Comparison of ENCODE assay signal across 27 cellular contexts in genomic region chr3:55497250-55497649, GRCh38. TPM values are rescaled to one million over a fixed set of nuclear protein-coding genes. Genes with fewer than 3 reads are reported as not detected.
"Had no signal": no experiment of that assay in that cellular context is flagged by ENCODE, and none has a peak within 500 bp of the region (broad histone marks: within the 10 kb centered on the region; RNA-seq: fewer than 3 reads in every experiment).

No MANE protein-coding gene starts in this region.

- DNase-seq: activated CD4-positive, alpha-beta T cell treated with anti-CD3 and anti-CD28 coated beads for 36 hours; activated CD4-positive, alpha-beta T cell treated with anti-CD3 and anti-CD28 coated beads, Interleukin-2, amount 10 ng/mL, durations not matched to agents 7 days and 5 days; activated CD4-positive, alpha-beta T cell treated with anti-CD3 and anti-CD28 coated beads, Interleukin-2, amount 50 U/mL, for 48 hours; activated CD8-positive, alpha-beta T cell treated with anti-CD3 and anti-CD28 coated beads, Interleukin-2, amount 10 ng/mL, durations not matched to agents 7 days and 5 days; activated gamma-delta T cell treated with Interleukin-2 at 50 U/mL for 16 hours; activated naive CD4-positive, alpha-beta T cell treated with anti-CD3 and anti-CD28 coated beads for 36 hours; activated T-cell treated with anti-CD3 and anti-CD28 coated beads, Interleukin-2, amount 50 U/mL, for 24 hours; adrenal gland; central memory CD4-positive, alpha-beta T cell; NCI-H1105 treated with DMSO at 0.1 percent for 48 hours; NCI-H1436; NCI-H1694; NCI-H1930; NCI-H2081 treated with DMSO at 0.1 percent for 48 hours; NCI-H226; NCI-H524 treated with DMSO at 0.1 percent for 48 hours; PC-3; Peyer's patch; RPMI8226; SHP77 treated with DMSO at 0.1 percent for 48 hours; SK-N-SH had no signal

- FAIRE-seq: TTC549 had no signal

- H3K27me3 ChIP-seq: Peyer's patch, SJSA1 had no signal

- H3K4me2 ChIP-seq: KMS-11, SK-N-SH had no signal

- ATAC-seq: activated CD4-positive, alpha-beta T cell treated with anti-CD3 and anti-CD28 coated beads for 36 hours; activated CD4-positive, CD25-positive, alpha-beta regulatory T cell treated with anti-CD3 and anti-CD28 coated beads, Interleukin-2, amount 50 U/mL, for 24 hours; activated CD8-positive, alpha-beta T cell treated with anti-CD3 and anti-CD28 coated beads, Interleukin-2, amount 10 ng/mL, durations not matched to agents 7 days and 5 days; activated naive CD4-positive, alpha-beta T cell treated with anti-CD3 and anti-CD28 coated beads, Interleukin-2, amount 50 U/mL, for 72 hours; PC-3; WTC11 had no signal

- H3K9me3 ChIP-seq: adrenal gland, Peyer's patch, SJSA1, SK-N-SH had no signal

- H3K27ac ChIP-seq: adrenal gland, KMS-11, Peyer's patch, SJSA1 had no signal

- H3K4me3 ChIP-seq: adrenal gland, Peyer's patch, SJSA1 had no signal

- H3K36me3 ChIP-seq: adrenal gland, Peyer's patch, SJSA1 had no signal

- H3K4me1 ChIP-seq: adrenal gland, Peyer's patch had no signal

- H3K9ac ChIP-seq: KMS-11, SK-N-SH had no signal

RNA-seq across cellular contexts. Expression of gene WNT5A, which starts 10.1 kb away (rescaled TPM):
- total RNA-seq: activated CD4-positive, alpha-beta T cell treated with anti-CD3 and anti-CD28 coated beads for 36 hours; activated CD4-positive, alpha-beta T cell treated with anti-CD3 and anti-CD28 coated beads, Interleukin-2, amount 10 ng/mL, durations not matched to agents 7 days and 5 days; activated CD8-positive, alpha-beta T cell treated with anti-CD3 and anti-CD28 coated beads, Interleukin-2, amount 10 ng/mL, durations not matched to agents 7 days and 5 days; activated naive CD4-positive, alpha-beta T cell treated with anti-CD3 and anti-CD28 coated beads for 36 hours; activated naive CD4-positive, alpha-beta T cell treated with anti-CD3 and anti-CD28 coated beads, Interleukin-2, amount 50 U/mL, for 72 hours had no signal
